ENCODE assay signal across 10 cellular contexts in genomic region chr10:124697443-124697836, GRCh38. TPM values are rescaled to one million over a fixed set of nuclear protein-coding genes. Genes with fewer than 3 reads are reported as not detected.
A peak's percentile ranks its signal among the peaks of the same experiment; 100 is the strongest.
DNase-seq lines count a peak whose midpoint lies in the region; ATAC-seq and TF ChIP-seq lines count a peak whose summit lies in the region.
"Had no signal": no experiment of that assay in that cellular context is flagged by ENCODE, and none has a peak within 500 bp of the region (broad histone marks: within the 10 kb centered on the region; RNA-seq: fewer than 3 reads in every experiment).

No MANE protein-coding gene starts in this region.

- H3K27me3 Mint-ChIP-seq in activated naive CD8-positive, alpha-beta T cell treated with anti-CD3 and anti-CD28 coated beads for 36 hours = no peaks in the 10 kb centered on the region
- no peaks in the 10 kb centered on the region for H3K27me3 Mint-ChIP-seq in naive thymus-derived CD4-positive, alpha-beta T cell

- POLR2A ChIA-PET in naive thymus-derived CD4-positive, alpha-beta T cell (lab: Charles Lee) = interaction anchor here (1.0 to 15.1 kb wide), 11 partner anchors 8 to 49 kb away, joined by 3 to 271 read pairs (median 6); no protein-coding TSS in a partner anchor

- peak overlapping the region; percentile 53 for H3K4me3 Mint-ChIP-seq in activated naive CD8-positive, alpha-beta T cell treated with anti-CD3 and anti-CD28 coated beads for 36 hours
- peak overlapping the region; percentile 38 to 82 (median 72) for H3K4me3 Mint-ChIP-seq in naive thymus-derived CD4-positive, alpha-beta T cell

- 92 to 97% (median 95%) methylated on average over 7 to 8 of the region's 8 CpGs for WGBS in heart left ventricle, 4 donors

- H3K4me1 ChIP-seq in heart left ventricle = peaks cover 33 to 99% (median 81%) of the 10 kb centered on the region in 12 donors
- H3K4me1 ChIP-seq in naive thymus-derived CD4-positive, alpha-beta T cell (ENCODE audit: control insufficient read depth in 2 of 2, insufficient read depth in 2 of 2, low read length in 2 of 2) = peaks cover 60 to 88% of the 10 kb centered on the region in 2 donors
- H3K4me1 ChIP-seq in vagina = peaks cover 58% of the 10 kb centered on the region

- H3K27me3 ChIP-seq in heart left ventricle (no peaks in the 10 kb centered on the region), vagina (no peaks in the 10 kb centered on the region)
- H3K27me3 ChIP-seq in naive thymus-derived CD4-positive, alpha-beta T cell (ENCODE audit: control insufficient read depth in 2 of 2, insufficient read depth in 2 of 2, low read length in 2 of 2) = no peaks in the 10 kb centered on the region
- H3K27me3 ChIP-seq: BE2C had no signal

- H3K4me3 ChIP-seq in heart left ventricle (no peak overlapping the region), vagina (no peak overlapping the region)
- H3K4me3 ChIP-seq in naive thymus-derived CD4-positive, alpha-beta T cell (ENCODE audit: low read length) = no peak overlapping the region

- TF ChIP-seq POLR2A in heart left ventricle (IDR thresholded peaks at IDR 0.05) (no peak), vagina (IDR thresholded peaks at IDR 0.05) (no peak)

- H3K27ac ChIP-seq in heart left ventricle (peak overlapping the region in 8 of 12 donors; percentile 17 to 97 (median 91)), vagina (peak overlapping the region; percentile 42)
- peak overlapping the region; percentile 67 for H3K27ac ChIP-seq in naive thymus-derived CD4-positive, alpha-beta T cell (ENCODE audit: low read depth, low read length)

- no peak for ATAC-seq in heart left ventricle
- ATAC-seq in naive thymus-derived CD4-positive, alpha-beta T cell = no peak
- ATAC-seq in HG03520 (IDR thresholded peaks at IDR 0.05; ENCODE audit: unreplicated experiment) = no peak

- peak overlapping the region; percentile 96 for H3K27ac Mint-ChIP-seq in activated naive CD8-positive, alpha-beta T cell treated with anti-CD3 and anti-CD28 coated beads for 36 hours
- peak overlapping the region; percentile 84 to 97 (median 91) for H3K27ac Mint-ChIP-seq in naive thymus-derived CD4-positive, alpha-beta T cell

- DNase-seq in heart left ventricle = peak in 1 of 5 donors; percentile 24
- no peak for DNase-seq in cardiac septum (ENCODE audit: low spot score)
- no peak for DNase-seq in activated naive CD8-positive, alpha-beta T cell treated with anti-CD3 and anti-CD28 coated beads for 36 hours
- DNase-seq in naive thymus-derived CD4-positive, alpha-beta T cell = no peak
- DNase-seq in vagina (ENCODE audit: extremely low spot score in 2 of 2) = no peak
- no peak for DNase-seq in hippocampal formation (lab: John Stamatoyannopoulos, UW)
- no peak for DNase-seq in glomerular visceral epithelial cell (ENCODE audit: extremely low spot score)
- DNase-seq: BE2C, T1000 had no signal

- H3K9me3 ChIP-seq in heart left ventricle (no peaks in the 10 kb centered on the region), vagina (no peaks in the 10 kb centered on the region)
- no peaks in the 10 kb centered on the region for H3K9me3 ChIP-seq in naive thymus-derived CD4-positive, alpha-beta T cell (ENCODE audit: control insufficient read depth in 2 of 3, low read length in 3 of 3)
- H3K9me3 ChIP-seq: BE2C had no signal

- no peaks in the 10 kb centered on the region for H3K9me3 Mint-ChIP-seq in activated naive CD8-positive, alpha-beta T cell treated with anti-CD3 and anti-CD28 coated beads for 36 hours
- H3K9me3 Mint-ChIP-seq in naive thymus-derived CD4-positive, alpha-beta T cell = no peaks in the 10 kb centered on the region

- intact Hi-C loops in heart left ventricle (cut with DNase I) (no loop called here), cardiac septum (cut with DNase I) (no loop called here), vagina (cut with DNase I) (no loop called here)
- intact Hi-C loops in naive thymus-derived CD4-positive, alpha-beta T cell (cut with micrococcal nuclease) = loop anchor here in 1 of 2 donors (2.0 kb wide), 1 partner anchor 43 kb away; no protein-coding TSS in a partner anchor

- CTCF ChIA-PET in naive thymus-derived CD4-positive, alpha-beta T cell (lab: Charles Lee) = interaction anchor here (0.9 to 2.2 kb wide), 12 partner anchors 9 to 156 kb away, joined by 3 to 16 read pairs (median 4); no protein-coding TSS in a partner anchor

- peaks cover 27% of the 10 kb centered on the region for H3K36me3 Mint-ChIP-seq in activated naive CD8-positive, alpha-beta T cell treated with anti-CD3 and anti-CD28 coated beads for 36 hours
- H3K36me3 Mint-ChIP-seq in naive thymus-derived CD4-positive, alpha-beta T cell = peaks cover 11 to 51% (median 18%) of the 10 kb centered on the region in 5 donors

- H3K4me1 Mint-ChIP-seq in activated naive CD8-positive, alpha-beta T cell treated with anti-CD3 and anti-CD28 coated beads for 36 hours = peaks cover 70% of the 10 kb centered on the region
- peaks cover 70 to 90% (median 88%) of the 10 kb centered on the region in 7 donors for H3K4me1 Mint-ChIP-seq in naive thymus-derived CD4-positive, alpha-beta T cell

- H3K36me3 ChIP-seq in heart left ventricle (peaks cover 0 to 24% (median 12%) of the 10 kb centered on the region in 9 donors), vagina (peaks cover 0 to 3% of the 10 kb centered on the region in 2 donors)
- H3K36me3 ChIP-seq in naive thymus-derived CD4-positive, alpha-beta T cell (ENCODE audit: control insufficient read depth in 2 of 3, insufficient read depth in 3 of 3, low read length in 3 of 3) = peaks cover 0 to 4% (median 0%) of the 10 kb centered on the region in 3 experiments

- TF ChIP-seq CTCF in heart left ventricle (IDR thresholded peaks at IDR 0.05) = no peak
- TF ChIP-seq CTCF in vagina (IDR thresholded peaks at IDR 0.05) = no peak

RNA-seq across cellular contexts. Expression of gene FAM53B, which starts 46.7 kb away (rescaled TPM):
- total RNA-seq in heart left ventricle (10 to 100 TPM; 30.2 to 57.7 (median 36.3) TPM), cardiac septum (18.5 TPM), vagina (35.1 TPM)
- 10 to 100 TPM; 23.7 to 25.6 TPM for polyA plus RNA-seq in heart left ventricle
- 1 to 10 TPM; 8.7 to 9.6 TPM for total RNA-seq in activated naive CD8-positive, alpha-beta T cell treated with anti-CD3 and anti-CD28 coated beads for 36 hours
- 10 to 100 TPM; 25.5 to 51.5 (median 28.6) TPM for total RNA-seq in naive thymus-derived CD4-positive, alpha-beta T cell
- polyA plus RNA-seq in naive thymus-derived CD4-positive, alpha-beta T cell = 10 to 100 TPM in 1 of 2 donors, 1 to 10 TPM in 1; 3.9 to 18.8 TPM
